18 cellular contexts compared by ENCODE assay signal in the genomic region with DNA sequence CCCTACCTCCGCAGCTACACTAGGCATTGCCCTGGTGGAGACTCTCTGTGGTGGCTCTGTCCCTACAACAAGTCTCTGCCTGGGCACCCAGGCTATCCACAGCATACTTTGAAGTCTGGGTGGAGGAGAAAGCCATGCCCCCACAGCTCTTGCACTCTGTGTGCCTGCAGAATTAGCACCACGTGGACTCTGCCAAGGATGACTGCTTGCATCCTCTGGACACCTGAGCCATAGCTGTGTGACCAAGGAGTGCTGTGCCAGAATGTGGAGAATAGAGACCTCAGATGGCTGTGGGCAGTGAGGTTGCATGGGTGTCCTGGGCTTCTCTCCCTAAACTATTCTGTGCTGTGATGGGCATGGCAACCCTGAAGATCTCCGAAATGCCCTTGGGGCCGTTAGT. TPM values are rescaled to one million over a fixed set of nuclear protein-coding genes. Genes with fewer than 3 reads are reported as not detected.
DNase-seq lines count a peak whose midpoint lies in the region; ATAC-seq and TF ChIP-seq lines count a peak whose summit lies in the region.
"Had no signal": no experiment of that assay in that cellular context is flagged by ENCODE, and none has a peak within 500 bp of the region (broad histone marks: within the 10 kb centered on the region; RNA-seq: fewer than 3 reads in every experiment).

No MANE protein-coding gene starts in this region.

- peaks cover 6% of the 10 kb centered on the region for H3K27me3 Mint-ChIP-seq in neural crest cell (ENCODE audit: low read depth)

- no peaks in the 10 kb centered on the region for H3K36me3 Mint-ChIP-seq in neural crest cell (ENCODE audit: low read depth)

- H3K9me3 Mint-ChIP-seq in neural crest cell, result no peaks in the 10 kb centered on the region
- H3K9me3 Mint-ChIP-seq: CD4-positive, alpha-beta T cell; GM23338 had no signal

- H3K27me3 ChIP-seq in right cardiac atrium (ENCODE audit: control insufficient read depth, insufficient read depth), result no peaks in the 10 kb centered on the region
- H3K27me3 ChIP-seq in thyroid gland, result no peaks in the 10 kb centered on the region

- no peak overlapping the region for H3K27ac Mint-ChIP-seq in neural crest cell (ENCODE audit: unreplicated experiment)
- H3K27ac Mint-ChIP-seq: CD4-positive, alpha-beta T cell; GM23338 had no signal

- TF ChIP-seq CTCF in neural crest cell (conservative IDR thresholded peaks at IDR 0.05) (no peak), thyroid gland (IDR thresholded peaks at IDR 0.05) (no peak)

- no peaks in the 10 kb centered on the region for H3K9me3 ChIP-seq in right cardiac atrium (ENCODE audit: control insufficient read depth, low read length)
- H3K9me3 ChIP-seq in thyroid gland, result no peaks in the 10 kb centered on the region
- H3K9me3 ChIP-seq: A549, Caco-2 had no signal

- peak; percentile 24 for DNase-seq in cardiac septum (ENCODE audit: low spot score)
- no peak for DNase-seq in right cardiac atrium
- DNase-seq in neural crest cell (ENCODE audit: low read depth, low spot score), result no peak
- peak; percentile 46 to 51 for DNase-seq in thyroid gland
- no peak for DNase-seq in epidermal melanocyte (ENCODE audit: insufficient read length, low spot score)
- DNase-seq: AML-193; Caco-2; CD4-positive, alpha-beta T cell; DMS153; DMS79; GF-D8; HCEC 1CT had no signal

- intact Hi-C loops in cardiac septum (cut with DNase I) (loop anchor here (10.0 kb wide), 1 partner anchor 277 kb away; no protein-coding TSS in a partner anchor), right cardiac atrium (cut with DNase I) (loop anchor here in 2 of 4 donors (10.0 kb wide), 2 partner anchors 57 to 447 kb away; no protein-coding TSS in a partner anchor), thyroid gland (cut with DNase I) (loop anchor here (10.0 kb wide), 2 partner anchors 57 to 447 kb away; no protein-coding TSS in a partner anchor)

- H3K4me3 Mint-ChIP-seq in neural crest cell, result peak overlapping the region; percentile 22
- H3K4me3 Mint-ChIP-seq: CD4-positive, alpha-beta T cell; GM23338 had no signal

- H3K4me3 ChIP-seq in right cardiac atrium (ENCODE audit: low read length) (no peak overlapping the region), thyroid gland (replicated peaks in 1 of 3) (no peak overlapping the region)
- H3K4me3 ChIP-seq: A549, GM23338 had no signal

- ATAC-seq in right cardiac atrium (no peak), GM19035 (IDR thresholded peaks at IDR 0.05; ENCODE audit: unreplicated experiment) (no peak), GM18858 (IDR thresholded peaks at IDR 0.05; ENCODE audit: unreplicated experiment) (no peak)
- ATAC-seq: A549, GM23338 had no signal

- H3K36me3 ChIP-seq in thyroid gland, result no peaks in the 10 kb centered on the region

- H3K4me1 ChIP-seq in right cardiac atrium (ENCODE audit: control insufficient read depth, insufficient read depth, low read length), result no peaks in the 10 kb centered on the region
- peaks cover 8 to 14% of the 10 kb centered on the region in 2 donors for H3K4me1 ChIP-seq in thyroid gland
- H3K4me1 ChIP-seq: A549 had no signal

- TF ChIP-seq POLR2A in thyroid gland (IDR thresholded peaks at IDR 0.05), result no peak

- peaks cover 22% of the 10 kb centered on the region for H3K4me1 Mint-ChIP-seq in neural crest cell

- WGBS in right cardiac atrium, result 88% methylated on average over 4 of the region's 4 CpGs
- WGBS in thyroid gland, 2 donors, result 89 to 96% methylated on average over 3 to 4 of the region's 4 CpGs

- H3K27ac ChIP-seq in right cardiac atrium (ENCODE audit: low read length) (no peak overlapping the region), thyroid gland (no peak overlapping the region)
- H3K27ac ChIP-seq: 22Rv1, A549, C4-2B had no signal

RNA-seq across cellular contexts. Expression of a gene that starts 21.2 kb away (rescaled TPM):
- total RNA-seq in cardiac septum (38.9 TPM), right cardiac atrium (10 to 100 TPM; 18.0 to 47.5 (median 27.4) TPM), neural crest cell (59.9 and 62.5 TPM in 2 replicates), thyroid gland (10 to 100 TPM; 35.6 to 83.4 (median 43.6) TPM)
- polyA plus RNA-seq in right cardiac atrium, result 33.2 TPM

Comparison
In these comparisons a context has a peak if more than half of its experiments do, and no peak if none do; other contexts are left out.
1. DNase-seq: peak in cardiac septum (single experiment) and thyroid gland (2 of 2); none in right cardiac atrium (0 of 3), neural crest cell (single experiment) and epidermal melanocyte (single experiment).